Comparison of ENCODE assay signal across 9 cellular contexts in genomic region chr1:43549394-43549793, GRCh38. TPM values are rescaled to one million over a fixed set of nuclear protein-coding genes. Genes with fewer than 3 reads are reported as not detected.
DNase-seq lines count a peak whose midpoint lies in the region; ATAC-seq, FAIRE-seq and TF ChIP-seq lines count a peak whose summit lies in the region.
"Not testable (repeated sequence)": the region's sequence is repeated elsewhere in the genome, so short reads cannot be mapped to it uniquely, and the experiment has no call there.
"Had no signal": no experiment of that assay in that cellular context is flagged by ENCODE, and none has a peak within 500 bp of the region (broad histone marks: within the 10 kb centered on the region; RNA-seq: fewer than 3 reads in every experiment).

No MANE protein-coding gene starts in this region.

- H3K36me3 Mint-ChIP-seq in CD8-positive, alpha-beta T cell; naive thymus-derived CD8-positive, alpha-beta T cell: not testable (repeated sequence)
- peaks cover 26% of the 10 kb centered on the region for H3K36me3 Mint-ChIP-seq in astrocyte (ENCODE audit: low read depth, unreplicated experiment)

- H3K4me2 ChIP-seq in PC-9: peak overlapping the region; percentile 100
- not testable (repeated sequence) for H3K4me2 ChIP-seq in astrocyte (ENCODE audit: low read length)

- not testable (repeated sequence) for H3K9me3 Mint-ChIP-seq in CD8-positive, alpha-beta T cell; astrocyte (ENCODE audit: unreplicated experiment); naive thymus-derived CD8-positive, alpha-beta T cell

- not testable (repeated sequence) for H3K27ac Mint-ChIP-seq in CD8-positive, alpha-beta T cell; naive thymus-derived CD8-positive, alpha-beta T cell
- peak overlapping the region; percentile 53 for H3K27ac Mint-ChIP-seq in astrocyte (ENCODE audit: unreplicated experiment)

- not testable (repeated sequence) for H4K20me1 ChIP-seq in PC-9 (ENCODE audit: insufficient read depth)
- H4K20me1 ChIP-seq in astrocyte (ENCODE audit: insufficient read depth, low read length): peaks cover 76% of the 10 kb centered on the region

- H3K27me3 ChIP-seq in CD8-positive, alpha-beta T cell (ENCODE audit: insufficient read depth, low read length); PC-9 (ENCODE audit: insufficient read depth, low read depth); astrocyte (ENCODE audit: insufficient read depth, low read length); esophagus (ENCODE audit: control insufficient read depth in 1 of 2, insufficient read depth in 2 of 2, low read length in 2 of 2); liver (ENCODE audit: control insufficient read depth in 4 of 4, insufficient read depth in 4 of 4, low read length in 3 of 4); transverse colon: not testable (repeated sequence)

- H3F3A ChIP-seq in PC-9 (ENCODE audit: insufficient read depth, low read depth): peaks cover 30% of the 10 kb centered on the region

- not testable (repeated sequence) for H3K4me3 ChIP-seq in CD8-positive, alpha-beta T cell (ENCODE audit: low read depth, low read length); PC-9; astrocyte (ENCODE audit: insufficient read depth, low read depth, low read length); esophagus (ENCODE audit: low read depth in 1 of 2, low read length in 2 of 2); liver (ENCODE audit: low read depth in 1 of 3, low read length in 3 of 3); skin epidermis
- peak overlapping the region in 1 of 4 donors; percentile 33 for H3K4me3 ChIP-seq in transverse colon

- FAIRE-seq in astrocyte (lab: Jason Lieb, UNC): not testable (repeated sequence)

- not testable (repeated sequence) for H3K9ac ChIP-seq in astrocyte (ENCODE audit: low read length); liver (ENCODE audit: low read depth in 1 of 2, low read length in 2 of 2)

- POLR2A ChIA-PET in CD8-positive, alpha-beta T cell (lab: Charles Lee); PC-9 (lab: Charles Lee; ENCODE audit: unreplicated experiment): not testable (repeated sequence)
- POLR2A ChIA-PET in naive thymus-derived CD8-positive, alpha-beta T cell (lab: Charles Lee): interaction anchor here (1.3 kb wide), 2 partner anchors 12 to 95 kb away, joined by 3 read pairs; partner anchors contain the start of gene HYI

- TF ChIP-seq RAD21 in liver (IDR thresholded peaks at IDR 0.05): not testable (repeated sequence)

- not testable (repeated sequence) for H3K27ac ChIP-seq in CD8-positive, alpha-beta T cell (ENCODE audit: low read depth, low read length); astrocyte (ENCODE audit: low read depth, low read length)
- H3K27ac ChIP-seq in PC-9: peak overlapping the region; percentile 64
- H3K27ac ChIP-seq in esophagus (ENCODE audit: low read depth in 2 of 2, low read length in 1 of 2): peak overlapping the region; percentile 88 to 90
- peak overlapping the region; percentile 96 to 97 for H3K27ac ChIP-seq in liver (ENCODE audit: low read depth in 1 of 2, low read length in 2 of 2)
- H3K27ac ChIP-seq in skin epidermis: peak overlapping the region in 19 of 21 experiments; percentile 27 to 88 (median 69)
- peak overlapping the region; percentile 82 to 94 (median 90) for H3K27ac ChIP-seq in transverse colon

- intact Hi-C loops in CD8-positive, alpha-beta T cell (cut with DNase I, micrococcal nuclease); PC-9 (cut with micrococcal nuclease; ENCODE audit: unreplicated experiment); transverse colon (cut with DNase I; ENCODE audit: low total_unique reads): not testable (repeated sequence)

- H2AFZ ChIP-seq in PC-9; astrocyte (ENCODE audit: low read depth, low read length): not testable (repeated sequence)

- not testable (repeated sequence) for TF ChIP-seq POLR2A in transverse colon (IDR thresholded peaks at IDR 0.05)

- H3K79me2 ChIP-seq in PC-9 (ENCODE audit: low read depth): peaks cover 63% of the 10 kb centered on the region
- not testable (repeated sequence) for H3K79me2 ChIP-seq in astrocyte (ENCODE audit: insufficient read depth, low read length)

- H3K4me1 Mint-ChIP-seq in CD8-positive, alpha-beta T cell (ENCODE audit: low read depth): not testable (repeated sequence)
- peaks cover 46% of the 10 kb centered on the region for H3K4me1 Mint-ChIP-seq in astrocyte (ENCODE audit: low read depth, unreplicated experiment)
- H3K4me1 Mint-ChIP-seq in naive thymus-derived CD8-positive, alpha-beta T cell: peaks cover 6 to 11% (median 10%) of the 10 kb centered on the region in 4 donors

- in situ Hi-C loops in transverse colon (cut with MboI; ENCODE audit: low pct_ligation_motif_present in 1 of 4, low pct_unique_long_range_greater_than_20kb in 1 of 4, low sequenced_read_pairs in 3 of 4): loop anchor here in 1 of 4 donors (25.0 kb wide), 1 partner anchor 388 kb away; the partner anchor contains the start of genes ARTN and IPO13

- not testable (repeated sequence) for H3K9me3 ChIP-seq in CD8-positive, alpha-beta T cell (ENCODE audit: low read length); PC-9 (ENCODE audit: insufficient read depth, low read depth); astrocyte (ENCODE audit: insufficient read depth, low read depth, low read length); esophagus (ENCODE audit: control insufficient read depth in 2 of 2, insufficient read depth in 1 of 2, low read depth in 1 of 2, low read length in 1 of 2); liver (ENCODE audit: control insufficient read depth in 4 of 4, low read length in 3 of 4); transverse colon

- WGBS in esophagus, 2 donors: 71% methylated on average over 5 of the region's 5 CpGs
- WGBS in liver: 84% methylated on average over 5 of the region's 5 CpGs
- WGBS in transverse colon (ENCODE audit: low coverage in 1 of 2), 2 donors: 60 to 67% methylated on average over 2 to 5 of the region's 5 CpGs

- H3K4me3 Mint-ChIP-seq in CD8-positive, alpha-beta T cell: peak overlapping the region; percentile 22
- not testable (repeated sequence) for H3K4me3 Mint-ChIP-seq in astrocyte (ENCODE audit: unreplicated experiment)
- H3K4me3 Mint-ChIP-seq in naive thymus-derived CD8-positive, alpha-beta T cell: peak overlapping the region in 6 of 10 donors; percentile 18 to 66 (median 36)

- not testable (repeated sequence) for H3K36me3 ChIP-seq in CD8-positive, alpha-beta T cell (ENCODE audit: insufficient read depth, low read length); PC-9 (ENCODE audit: low read depth); astrocyte (ENCODE audit: insufficient read depth, low read length); transverse colon
- H3K36me3 ChIP-seq in esophagus (ENCODE audit: control insufficient read depth in 2 of 2, insufficient read depth in 2 of 2, low read length in 1 of 2): peaks cover 6 to 17% of the 10 kb centered on the region in 2 donors
- H3K36me3 ChIP-seq in liver (ENCODE audit: control insufficient read depth in 4 of 4, insufficient read depth in 3 of 4, low read depth in 1 of 4, low read length in 3 of 4): peaks cover 0 to 10% (median under 1%) of the 10 kb centered on the region in 4 donors

- BruUV-seq in PC-9 (replicated peaks; lab: Mats Ljungman, UMichigan): TSS peak; percentile 65

- CTCF ChIA-PET in CD8-positive, alpha-beta T cell (lab: Charles Lee): not testable (repeated sequence)
- CTCF ChIA-PET in PC-9 (lab: Charles Lee): interaction anchor here (0.9 kb wide), 1 partner anchor 12 kb away, joined by 3 read pairs; no protein-coding TSS in a partner anchor

- not testable (repeated sequence) for DNase-seq in CD8-positive, alpha-beta T cell; PC-9; astrocyte (ENCODE audit: low read depth); naive thymus-derived CD8-positive, alpha-beta T cell; transverse colon

- not testable (repeated sequence) for H3K4me1 ChIP-seq in CD8-positive, alpha-beta T cell (ENCODE audit: insufficient read depth, low read length); astrocyte (ENCODE audit: insufficient read depth, low read length)
- H3K4me1 ChIP-seq in PC-9 (replicated peaks; ENCODE audit: insufficient read depth) (peaks cover 82% of the 10 kb centered on the region), esophagus (ENCODE audit: control insufficient read depth in 2 of 2, insufficient read depth in 2 of 2, low read length in 1 of 2) (peaks cover 4 to 66% of the 10 kb centered on the region in 2 donors), liver (ENCODE audit: control insufficient read depth in 4 of 4, insufficient read depth in 4 of 4, low read length in 3 of 4) (peaks cover 51 to 92% (median 80%) of the 10 kb centered on the region in 4 donors), transverse colon (peaks cover 72 to 92% (median 86%) of the 10 kb centered on the region in 4 donors)

- ATAC-seq in CD8-positive, alpha-beta T cell; naive thymus-derived CD8-positive, alpha-beta T cell: not testable (repeated sequence)

- not testable (repeated sequence) for TF ChIP-seq CTCF in CD8-positive, alpha-beta T cell (IDR thresholded peaks at IDR 0.05); PC-9 (conservative IDR thresholded peaks at IDR 0.05); astrocyte (IDR thresholded peaks at IDR 0.05; ENCODE audit: insufficient read depth, low read depth, low read length); liver (IDR thresholded peaks at IDR 0.05; ENCODE audit: low read depth, low read length, missing input control); transverse colon (IDR thresholded peaks at IDR 0.05)

- TF ChIP-seq EP300 in transverse colon (IDR thresholded peaks at IDR 0.05; ENCODE audit: low read depth): not testable (repeated sequence)

- H3K27me3 Mint-ChIP-seq in CD8-positive, alpha-beta T cell (ENCODE audit: low read depth): peaks cover 26% of the 10 kb centered on the region
- not testable (repeated sequence) for H3K27me3 Mint-ChIP-seq in astrocyte (ENCODE audit: low read depth, unreplicated experiment)
- H3K27me3 Mint-ChIP-seq in naive thymus-derived CD8-positive, alpha-beta T cell: peaks cover 12 to 43% (median 31%) of the 10 kb centered on the region in 5 donors

- H3K9me2 ChIP-seq in PC-9 (ENCODE audit: insufficient read depth): not testable (repeated sequence)

RNA-seq across cellular contexts. Expression of gene PTPRF, which starts 18.7 kb away (rescaled TPM):
- under 1 TPM in 1 of 2 experiments, not detected in 1; 0.11 TPM for total RNA-seq in CD8-positive, alpha-beta T cell
- total RNA-seq in PC-9 (2021) (359 and 439 TPM in 2 replicates), astrocyte (231 and 275 TPM in 2 replicates), liver (100 to 1,000 TPM in 1 of 2 donors, 10 to 100 TPM in 1; 61.7 to 241 TPM), transverse colon (100 to 1,000 TPM; 278 to 549 (median 404) TPM)
- polyA plus RNA-seq in esophagus (10 to 100 TPM; 62.7 to 69.9 TPM), liver (100 to 1,000 TPM in 1 of 2 donors, 10 to 100 TPM in 1; 41.2 to 110 TPM)
- under 1 TPM in 1 of 2 experiments, not detected in 1; 0.08 TPM for total RNA-seq in naive thymus-derived CD8-positive, alpha-beta T cell
- not detected for polyA plus RNA-seq in naive thymus-derived CD8-positive, alpha-beta T cell
- polyA plus RNA-seq: CD14-positive monocyte had no signal

Comparison
In these comparisons a context has a peak if more than half of its experiments do, and no peak if none do; other contexts are left out.
1. RNA of gene PTPRF, which starts 18.7 kb away (total RNA-seq): 278 to 549 TPM in transverse colon, 359 to 439 TPM in PC-9, 231 to 275 TPM in astrocyte and 61.7 to 241 TPM in liver; 0.11 TPM in CD8-positive, alpha-beta T cell and 0.08 TPM in naive thymus-derived CD8-positive, alpha-beta T cell; every median in the first group is over 10 times any median in the second.